ENCODE assay signal across 8 cellular contexts in genomic region chr12:122752464-122753212, GRCh38. TPM values are rescaled to one million over a fixed set of nuclear protein-coding genes. Genes with fewer than 3 reads are reported as not detected.
DNase-seq lines count a peak whose midpoint lies in the region; ATAC-seq, FAIRE-seq and TF ChIP-seq lines count a peak whose summit lies in the region.

DENR (plus strand) TSS chr12:122752824; CDS start chr12:122753702, 878 bp downstream.

- H3K4me3 ChIP-seq in trophoblast cell (ENCODE audit: low read depth, low read length) (peak within 1 kb of the TSS; percentile 85), transverse colon (peak within 1 kb of the TSS; percentile 51 to 85 (median 71))

- peak; percentile 98 for FAIRE-seq in GM12891 (lab: Jason Lieb, UNC)

- peak; percentile 94 for ATAC-seq in HG02840 (IDR thresholded peaks at IDR 0.05; ENCODE audit: low FRiP score, unreplicated experiment)

- no peaks in the 10 kb centered on the region for H3K27me3 ChIP-seq in trophoblast cell (ENCODE audit: insufficient read depth, low read length)
- H3K27me3 ChIP-seq in transverse colon = no peaks in the 10 kb centered on the region

- peaks cover 8% of the 10 kb centered on the region for H3K79me1 ChIP-seq in trophoblast cell (ENCODE audit: low read length)

- DNase-seq in GM12891 (ENCODE audit: insufficient read length, low spot score) (peak; percentile 87), NCI-H1436 (lab: John Stamatoyannopoulos, UW) (peak; percentile 98), T follicular helper cell (ENCODE audit: low read depth) (peak; percentile 99), cardiac septum (ENCODE audit: low spot score) (peak; percentile 99), trophoblast cell (peak; percentile 98 to 100), transverse colon (peak; percentile 100)

- H3K18ac ChIP-seq in trophoblast cell (ENCODE audit: low read length) = peak within 1 kb of the TSS; percentile 89

- H3K4ac ChIP-seq in trophoblast cell (ENCODE audit: low read depth, low read length) = peak within 1 kb of the TSS; percentile 88

- H4K12ac ChIP-seq in trophoblast cell (ENCODE audit: low read depth, low read length) = peak within 1 kb of the TSS; percentile 94

- TF ChIP-seq CTCF in transverse colon (IDR thresholded peaks at IDR 0.05) = peak; percentile 60 to 79 (median 74)

- H2BK5ac ChIP-seq in trophoblast cell (ENCODE audit: low read depth, low read length, poor library complexity) = peak within 1 kb of the TSS; percentile 81

- TF ChIP-seq POLR2A in GM12891 (IDR thresholded peaks at IDR 0.05; ENCODE audit: low read depth, low read length) = peak; percentile 87
- peak; percentile 85 for TF ChIP-seq POLR2A in transverse colon (IDR thresholded peaks at IDR 0.05)

- H3K36me3 ChIP-seq in trophoblast cell (ENCODE audit: control insufficient read depth in 1 of 2, insufficient read depth in 2 of 2, low read length in 2 of 2) = peaks cover 4 to 11% of the 10 kb centered on the region in 2 experiments
- H3K36me3 ChIP-seq in transverse colon = peaks cover 0 to 12% (median 3%) of the 10 kb centered on the region in 4 donors

- H3K4me2 ChIP-seq in trophoblast cell (ENCODE audit: low read length) = peak within 1 kb of the TSS; percentile 80

- peak within 1 kb of the TSS; percentile 64 for H2AFZ ChIP-seq in trophoblast cell (ENCODE audit: insufficient read depth, low read length, poor library complexity)

- peak within 1 kb of the TSS; percentile 61 for H2AK5ac ChIP-seq in trophoblast cell (ENCODE audit: low read length)

- WGBS in adipose tissue, 3 donors = 0 to 1% (median 1%) methylated on average over 65 to 70 of the region's 70 CpGs
- no CpG with 5 or more reads among the region's 70 CpGs for WGBS in trophoblast cell (ENCODE audit: extremely low coverage, insufficient coverage, insufficient read length)
- WGBS in transverse colon (ENCODE audit: low coverage in 1 of 2), 2 donors = 1% methylated on average over 10 to 67 of the region's 70 CpGs

- peaks cover 6 to 12% of the 10 kb centered on the region in 2 experiments for H3K4me1 ChIP-seq in trophoblast cell (ENCODE audit: control insufficient read depth in 1 of 2, insufficient read depth in 2 of 2, low read length in 2 of 2)
- peaks cover 9 to 22% (median 12%) of the 10 kb centered on the region in 4 donors for H3K4me1 ChIP-seq in transverse colon

- no peak for TF ChIP-seq EP300 in transverse colon (IDR thresholded peaks at IDR 0.05; ENCODE audit: low read depth)

- H4K91ac ChIP-seq in trophoblast cell (ENCODE audit: low read depth, low read length) = peak within 1 kb of the TSS; percentile 93

- no peak within 1 kb of the TSS for H2BK12ac ChIP-seq in trophoblast cell (ENCODE audit: low read length)

- peak within 1 kb of the TSS; percentile 97 for H3K9ac ChIP-seq in trophoblast cell (ENCODE audit: low read length)

- intact Hi-C loops in cardiac septum (cut with DNase I) = loop anchor here (2.0 to 5.0 kb wide), 2 partner anchors 116 to 225 kb away; partner anchors contain the start of genes KNTC1 and RSRC2
- intact Hi-C loops in transverse colon (cut with DNase I; ENCODE audit: low total_unique reads) = no loop called here

- H3K27ac ChIP-seq in adipose tissue (ENCODE audit: low read depth, low read length) (no peak within 1 kb of the TSS), trophoblast cell (ENCODE audit: low read depth, low read length) (peak within 1 kb of the TSS; percentile 76), transverse colon (peak within 1 kb of the TSS; percentile 80 to 88 (median 86))

- no peak within 1 kb of the TSS for H3K23ac ChIP-seq in trophoblast cell (ENCODE audit: low read length)

- in situ Hi-C loops in transverse colon (cut with MboI; ENCODE audit: low pct_ligation_motif_present in 1 of 4, low pct_unique_long_range_greater_than_20kb in 1 of 4, low sequenced_read_pairs in 3 of 4) = no loop called here

- peak within 1 kb of the TSS; percentile 96 for H4K8ac ChIP-seq in trophoblast cell (ENCODE audit: low read depth, low read length)

- peak within 1 kb of the TSS; percentile 90 for H3K14ac ChIP-seq in trophoblast cell (ENCODE audit: low read length)

- H3K9me3 ChIP-seq in trophoblast cell (ENCODE audit: insufficient read depth, low read depth, low read length) (no peaks in the 10 kb centered on the region), transverse colon (no peaks in the 10 kb centered on the region)

- H2BK120ac ChIP-seq in trophoblast cell (ENCODE audit: insufficient read depth, low read length, poor library complexity) = peak within 1 kb of the TSS; percentile 81

- H3K79me2 ChIP-seq in trophoblast cell (ENCODE audit: control insufficient read depth, insufficient read depth, low read length, poor library complexity) = peaks cover 9% of the 10 kb centered on the region

TF ChIP-seq in GM12891, 5 proteins besides CTCF, POLR2A, EP300 and RAD21:
- TF ChIP-seq TAF1 (IDR thresholded peaks at IDR 0.05; ENCODE audit: low read depth, low read length) = peak; percentile 78; the same call in 1 of the 2 replicates
- peak; percentile 79 for TF ChIP-seq POLR2AphosphoS5 (IDR thresholded peaks at IDR 0.05; ENCODE audit: low read depth, low read length)
- no peak for TF ChIP-seq SPI1 (IDR thresholded peaks at IDR 0.05; ENCODE audit: low read depth, low read length)
- TF ChIP-seq PAX5 (IDR thresholded peaks at IDR 0.05; ENCODE audit: insufficient read depth, low read length, severe bottlenecking) = peak; percentile 86
- TF ChIP-seq POU2F2 (IDR thresholded peaks at IDR 0.05; ENCODE audit: low read depth, low read length) = peak; percentile 53; the same call in 1 of the 2 replicates

RNA-seq across cellular contexts. Expression of gene DENR, which starts in this region (rescaled TPM):
- 39.3 TPM for polyA plus RNA-seq in GM12891 (2012; ENCODE audit: low read depth, missing spikeins)
- 10 to 100 TPM; 11.4 to 31.2 (median 16.1) TPM for polyA plus RNA-seq in adipose tissue
- total RNA-seq in cardiac septum = 23.8 TPM
- polyA plus RNA-seq in trophoblast cell (2013) = 43.8 and 44.0 TPM in 2 replicates
- total RNA-seq in transverse colon = 10 to 100 TPM in 3 of 4 donors, 1 to 10 TPM in 1; 3.6 to 31.6 (median 23.5) TPM
